In genomic region chr22:44870021-44870420, GRCh38 we compare ENCODE assay signal across 11 cellular contexts.
A peak's percentile ranks its signal among the peaks of the same experiment; 100 is the strongest.
DNase-seq lines count a peak whose midpoint lies in the region; ATAC-seq and TF ChIP-seq lines count a peak whose summit lies in the region.
"Had no signal": no experiment of that assay in that cellular context is flagged by ENCODE, and none has a peak within 500 bp of the region (broad histone marks: within the 10 kb centered on the region; RNA-seq: fewer than 3 reads in every experiment).

No MANE protein-coding gene starts in this region.

- H3K27ac ChIP-seq in hepatocyte = no peak overlapping the region
- H3K27ac ChIP-seq in tibial artery = no peak overlapping the region
- H3K27ac ChIP-seq in testis = no peak overlapping the region
- H3K27ac ChIP-seq: VCaP had no signal

- H3K4me1 ChIP-seq in hepatocyte (ENCODE audit: insufficient read depth) (no peaks in the 10 kb centered on the region), tibial artery (no peaks in the 10 kb centered on the region), testis (no peaks in the 10 kb centered on the region)

- H3K9me3 ChIP-seq in hepatocyte (ENCODE audit: low read depth) = no peaks in the 10 kb centered on the region
- H3K9me3 ChIP-seq in tibial artery = peaks cover 0 to 12% (median 0%) of the 10 kb centered on the region in 3 donors
- H3K9me3 ChIP-seq in testis = no peaks in the 10 kb centered on the region

- H3K4me2 ChIP-seq in hepatocyte = no peak overlapping the region

- H4K20me1 ChIP-seq in hepatocyte (ENCODE audit: insufficient read depth, poor library complexity, severe bottlenecking) = no peaks in the 10 kb centered on the region

- TF ChIP-seq POLR2A in testis (IDR thresholded peaks at IDR 0.05) = no peak

- H3K9me2 ChIP-seq in hepatocyte (replicated peaks; ENCODE audit: insufficient read depth) = no peaks in the 10 kb centered on the region

- 58% methylated on average over 5 of the region's 5 CpGs for WGBS in hepatocyte (ENCODE audit: low lambda C conversion rate, missing lambda C conversion rate)
- 77 to 83% methylated on average over 2 to 5 of the region's 5 CpGs for WGBS in testis, 2 donors

- ATAC-seq in HG03139 (IDR thresholded peaks at IDR 0.05; ENCODE audit: unreplicated experiment) = no peak
- ATAC-seq: mucosa of descending colon had no signal

- H3K79me2 ChIP-seq in hepatocyte = no peaks in the 10 kb centered on the region

- H3K4me3 ChIP-seq in AG10803 (ENCODE audit: low read length) (no peak overlapping the region), H7 (ENCODE audit: insufficient read depth, low read depth, low read length) (no peak overlapping the region), hepatocyte (no peak overlapping the region), tibial artery (no peak overlapping the region), testis (no peak overlapping the region)
- H3K4me3 ChIP-seq: mucosa of descending colon had no signal

- H3K36me3 ChIP-seq in H7 (replicated peaks; ENCODE audit: control insufficient read depth, insufficient read depth, low read length) (peaks cover 4% of the 10 kb centered on the region; the same call in 1 of the 2 replicates), hepatocyte (replicated peaks; ENCODE audit: insufficient read depth, low read depth) (no peaks in the 10 kb centered on the region), tibial artery (no peaks in the 10 kb centered on the region), testis (ENCODE audit: low read depth, missing control alignments) (no peaks in the 10 kb centered on the region)

- no peak for TF ChIP-seq CTCF in AG10803 (conservative IDR thresholded peaks at IDR 0.05; ENCODE audit: low read length)
- TF ChIP-seq CTCF in hepatocyte (IDR thresholded peaks at IDR 0.05; ENCODE audit: poor library complexity) = no peak
- no peak for TF ChIP-seq CTCF in tibial artery (IDR thresholded peaks at IDR 0.05)
- TF ChIP-seq CTCF in testis (IDR thresholded peaks at IDR 0.05) = no peak

- intact Hi-C loops in tibial artery (cut with DNase I; ENCODE audit: low total_unique reads) (no loop called here), testis (cut with DNase I; ENCODE audit: low total_unique reads) (no loop called here)

- no peak overlapping the region for H2AFZ ChIP-seq in hepatocyte

- DNase-seq in AG10803 (ENCODE audit: low read depth) (peak; percentile 18), H7 (peak; percentile 67), RPMI7951 (ENCODE audit: low read depth) (peak; percentile 51), hepatocyte (ENCODE audit: low spot score) (peak; percentile 36), dermis blood vessel endothelial cell (no peak), tibial artery (no peak), testis (no peak)
- DNase-seq: NCI-H526 treated with DMSO at 0.1 percent for 48 hours had no signal

- H3K27me3 ChIP-seq in H7 (ENCODE audit: control insufficient read depth, insufficient read depth, low read length) (no peaks in the 10 kb centered on the region), hepatocyte (no peaks in the 10 kb centered on the region), tibial artery (no peaks in the 10 kb centered on the region), testis (no peaks in the 10 kb centered on the region)

Comparison
In these comparisons a context has a peak if more than half of its experiments do, and no peak if none do; other contexts are left out.
1. DNase-seq: peak in AG10803 (single experiment), H7 (single experiment), RPMI7951 (single experiment) and hepatocyte (single experiment); none in dermis blood vessel endothelial cell (single experiment), tibial artery (0 of 2) and testis (single experiment).